Comparison of ENCODE assay signal across 1 cellular context in genomic region chr3:12288466-12289129, GRCh38.
A peak's percentile ranks its signal among the peaks of the same experiment; 100 is the strongest.
TF ChIP-seq lines count a peak whose summit lies in the region.

PPARG (plus strand) TSS chr3:12289070; CDS start chr3:12379712, 90,642 bp downstream.

TF ChIP-seq in HEK293, 187 proteins besides CTCF, POLR2A, EP300 and RAD21 (continued from another document):
- TF ChIP-seq, protein P1, sequence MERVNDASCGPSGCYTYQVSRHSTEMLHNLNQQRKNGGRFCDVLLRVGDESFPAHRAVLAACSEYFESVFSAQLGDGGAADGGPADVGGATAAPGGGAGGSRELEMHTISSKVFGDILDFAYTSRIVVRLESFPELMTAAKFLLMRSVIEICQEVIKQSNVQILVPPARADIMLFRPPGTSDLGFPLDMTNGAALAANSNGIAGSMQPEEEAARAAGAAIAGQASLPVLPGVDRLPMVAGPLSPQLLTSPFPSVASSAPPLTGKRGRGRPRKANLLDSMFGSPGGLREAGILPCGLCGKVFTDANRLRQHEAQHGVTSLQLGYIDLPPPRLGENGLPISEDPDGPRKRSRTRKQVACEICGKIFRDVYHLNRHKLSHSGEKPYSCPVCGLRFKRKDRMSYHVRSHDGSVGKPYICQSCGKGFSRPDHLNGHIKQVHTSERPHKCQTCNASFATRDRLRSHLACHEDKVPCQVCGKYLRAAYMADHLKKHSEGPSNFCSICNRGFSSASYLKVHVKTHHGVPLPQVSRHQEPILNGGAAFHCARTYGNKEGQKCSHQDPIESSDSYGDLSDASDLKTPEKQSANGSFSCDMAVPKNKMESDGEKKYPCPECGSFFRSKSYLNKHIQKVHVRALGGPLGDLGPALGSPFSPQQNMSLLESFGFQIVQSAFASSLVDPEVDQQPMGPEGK (tag by site-specific recombination; IDR thresholded peaks at IDR 0.05), result peak; percentile 94
- TF ChIP-seq ZSCAN30 (tag by site-specific recombination; IDR thresholded peaks at IDR 0.05), result peak; percentile 51; the same call in 1 of the 2 replicates
